In genomic region chr6:83890520-83890919, GRCh38 we compare ENCODE assay signal across 35 cellular contexts. TPM values are rescaled to one million over a fixed set of nuclear protein-coding genes. Genes with fewer than 3 reads are reported as not detected.
"Had no signal": no experiment of that assay in that cellular context is flagged by ENCODE, and none has a peak within 500 bp of the region (broad histone marks: within the 10 kb centered on the region; RNA-seq: fewer than 3 reads in every experiment).

No MANE protein-coding gene starts in this region.

- DNase-seq: activated B cell treated with CpG ODN at 0.5 μM for 24 hours; activated CD4-positive, alpha-beta memory T cell treated with anti-CD3 and anti-CD28 coated beads for 36 hours; activated CD4-positive, alpha-beta T cell treated with anti-CD3 and anti-CD28 coated beads for 4 hours; activated CD4-positive, alpha-beta T cell treated with anti-CD3 and anti-CD28 coated beads, Interleukin-2, amount 10 ng/mL, durations not matched to agents 24 days and 14 days; activated CD4-positive, alpha-beta T cell treated with anti-CD3 and anti-CD28 coated beads, Interleukin-2, amount 50 U/mL, for 1 hour; activated CD4-positive, alpha-beta T cell treated with anti-CD3 and anti-CD28 coated beads, Interleukin-2, amount 50 U/mL, for 4 hours; activated CD4-positive, CD25-positive, alpha-beta regulatory T cell treated with anti-CD3 and anti-CD28 coated beads, Interleukin-2, amount 50 U/mL, for 72 hours; activated CD8-positive, alpha-beta memory T cell treated with anti-CD3 and anti-CD28 coated beads, Interleukin-2, amount 50 U/mL, for 4 hours; activated CD8-positive, alpha-beta T cell treated with anti-CD3 and anti-CD28 coated beads for 36 hours; activated effector memory CD4-positive, alpha-beta T cell treated with anti-CD3 and anti-CD28 coated beads, Interleukin-2, amount 50 U/mL, for 16 hours; activated gamma-delta T cell treated with Interleukin-2 at 50 U/mL for 16 hours; activated naive CD4-positive, alpha-beta T cell; activated naive CD4-positive, alpha-beta T cell treated with anti-CD3 and anti-CD28 coated beads for 36 hours; activated naive CD4-positive, alpha-beta T cell treated with anti-CD3 and anti-CD28 coated beads, Interleukin-2, amount 50 U/mL, for 16 hours; activated naive CD8-positive, alpha-beta T cell treated with anti-CD3 and anti-CD28 coated beads for 36 hours; activated T-cell treated with anti-CD3 and anti-CD28 coated beads for 4 hours; activated T-cell treated with anti-CD3 and anti-CD28 coated beads, Interleukin-2, amount 50 U/mL, for 1 hour; activated T-cell treated with anti-CD3 and anti-CD28 coated beads, Interleukin-2, amount 50 U/mL, for 4 hours; activated T-cell treated with anti-CD3 and anti-CD28 coated beads, Interleukin-2, amount 50 U/mL, for 72 hours; adrenal gland; amniotic stem cell; aorta; body of pancreas; brain microvascular endothelial cell; central memory CD4-positive, alpha-beta T cell; T-helper 1 cell; T-helper 2 cell; T-helper 9 cell had no signal

- H3K4me3 ChIP-seq: adrenal gland, body of pancreas, breast epithelium had no signal

- ATAC-seq: activated CD8-positive, alpha-beta T cell treated with anti-CD3 and anti-CD28 coated beads for 36 hours; activated naive CD4-positive, alpha-beta T cell treated with anti-CD3 and anti-CD28 coated beads, Interleukin-2, amount 50 U/mL, for 72 hours; activated T-cell treated with anti-CD3 and anti-CD28 coated beads, Interleukin-2, amount 50 U/mL, for 4 hours; activated T-cell treated with anti-CD3 and anti-CD28 coated beads, Interleukin-2, amount 50 U/mL, for 72 hours; activated T-helper 17 cell treated with anti-CD3 and anti-CD28 coated beads, Interleukin-2, amount 50 U/mL, for 72 hours; body of pancreas had no signal

- H3K27me3 ChIP-seq: adrenal gland, body of pancreas, brain microvascular endothelial cell, breast epithelium had no signal

- H3K4me1 ChIP-seq: body of pancreas, breast epithelium had no signal

- H3K27ac ChIP-seq: adrenal gland, body of pancreas, brain microvascular endothelial cell, breast epithelium, VCaP had no signal

- H3K9me3 ChIP-seq: adrenal gland, body of pancreas, breast epithelium had no signal

RNA-seq across cellular contexts. Expression of gene RIPPLY2, which starts 37.4 kb away (rescaled TPM):
- total RNA-seq: activated B cell treated with CpG ODN at 0.5 μM for 24 hours; activated CD4-positive, alpha-beta memory T cell treated with anti-CD3 and anti-CD28 coated beads for 36 hours; activated CD4-positive, alpha-beta T cell treated with anti-CD3 and anti-CD28 coated beads, Interleukin-2, amount 10 ng/mL, durations not matched to agents 24 days and 14 days; activated CD8-positive, alpha-beta memory T cell treated with anti-CD3 and anti-CD28 coated beads for 36 hours; activated CD8-positive, alpha-beta T cell treated with anti-CD3 and anti-CD28 coated beads for 36 hours; activated naive CD4-positive, alpha-beta T cell treated with anti-CD3 and anti-CD28 coated beads for 36 hours; activated naive CD4-positive, alpha-beta T cell treated with anti-CD3 and anti-CD28 coated beads, Interleukin-2, amount 50 U/mL, for 72 hours; activated naive CD8-positive, alpha-beta T cell treated with anti-CD3 and anti-CD28 coated beads for 36 hours; activated T-cell treated with anti-CD3 and anti-CD28 coated beads, Interleukin-2, amount 50 U/mL, for 4 hours; activated T-cell treated with anti-CD3 and anti-CD28 coated beads, Interleukin-2, amount 50 U/mL, for 72 hours; activated T-helper 1 cell treated with anti-CD3 and anti-CD28 coated beads, Interleukin-12 subunit alpha, Interleukin-12 subunit beta, Interleukin-2, Interleukin-4 antibody, amounts not matched to agents 30 ng/mL and 10 ng/mL and 1 ng/mL, durations not matched to agents 14 hours and 24 hours and 36 hours; activated T-helper 17 cell treated with anti-CD3 and anti-CD28 coated beads, Interleukin-2, amount 50 U/mL, for 72 hours; aorta; astrocyte; body of pancreas; breast epithelium had no signal
